ENCODE assay signal across 14 cellular contexts in genomic region chr3:152219225-152219624, GRCh38. TPM values are rescaled to one million over a fixed set of nuclear protein-coding genes. Genes with fewer than 3 reads are reported as not detected.
A peak's percentile ranks its signal among the peaks of the same experiment; 100 is the strongest.
DNase-seq lines count a peak whose midpoint lies in the region; ATAC-seq and TF ChIP-seq lines count a peak whose summit lies in the region.
"Had no signal": no experiment of that assay in that cellular context is flagged by ENCODE, and none has a peak within 500 bp of the region (broad histone marks: within the 10 kb centered on the region; RNA-seq: fewer than 3 reads in every experiment).

No MANE protein-coding gene starts in this region.

- H3K27me3 Mint-ChIP-seq in activated naive CD4-positive, alpha-beta T cell treated with anti-CD3 and anti-CD28 coated beads, Interleukin-2, amount 10 ng/mL, durations not matched to agents 7 days and 5 days = no peaks in the 10 kb centered on the region
- H3K27me3 Mint-ChIP-seq in activated T-helper 1 cell treated with anti-CD3 and anti-CD28 coated beads, Interleukin-12 subunit alpha, Interleukin-12 subunit beta, Interleukin-2, Interleukin-4 antibody, amounts not matched to agents 30 ng/mL and 10 ng/mL and 1 ng/mL, durations not matched to agents 14 hours and 24 hours and 36 hours (ENCODE audit: insufficient read depth) = no peaks in the 10 kb centered on the region

- H3K27ac ChIP-seq in muscle layer of colon (ENCODE audit: low read depth, low read length) = peak overlapping the region; percentile 29
- H3K27ac ChIP-seq in uterus = peak overlapping the region; percentile 30 to 31
- H3K27ac ChIP-seq: pancreas had no signal

- peaks cover 4% of the 10 kb centered on the region for H3K9me3 Mint-ChIP-seq in activated naive CD4-positive, alpha-beta T cell treated with anti-CD3 and anti-CD28 coated beads, Interleukin-2, amount 10 ng/mL, durations not matched to agents 7 days and 5 days
- no peaks in the 10 kb centered on the region for H3K9me3 Mint-ChIP-seq in activated T-helper 1 cell treated with anti-CD3 and anti-CD28 coated beads, Interleukin-12 subunit alpha, Interleukin-12 subunit beta, Interleukin-2, Interleukin-4 antibody, amounts not matched to agents 30 ng/mL and 10 ng/mL and 1 ng/mL, durations not matched to agents 14 hours and 24 hours and 36 hours

- CTCF ChIA-PET in activated naive CD4-positive, alpha-beta T cell treated with anti-CD3 and anti-CD28 coated beads, Interleukin-2, amount 10 ng/mL, durations not matched to agents 7 days and 5 days (lab: Charles Lee) = interaction anchor here (1.0 to 1.4 kb wide), 2 partner anchors 14 to 36 kb away, joined by 3 to 5 read pairs; no protein-coding TSS in a partner anchor

- H3K36me3 ChIP-seq in muscle layer of colon (ENCODE audit: insufficient read depth, low read length) (no peaks in the 10 kb centered on the region), uterus (no peaks in the 10 kb centered on the region)
- H3K36me3 ChIP-seq: pancreas, Peyer's patch had no signal

- H3K4me3 Mint-ChIP-seq in activated naive CD4-positive, alpha-beta T cell treated with anti-CD3 and anti-CD28 coated beads, Interleukin-2, amount 10 ng/mL, durations not matched to agents 7 days and 5 days = peak overlapping the region; percentile 79
- H3K4me3 Mint-ChIP-seq in activated T-helper 1 cell treated with anti-CD3 and anti-CD28 coated beads, Interleukin-12 subunit alpha, Interleukin-12 subunit beta, Interleukin-2, Interleukin-4 antibody, amounts not matched to agents 30 ng/mL and 10 ng/mL and 1 ng/mL, durations not matched to agents 14 hours and 24 hours and 36 hours = peak overlapping the region; percentile 78

- H3K27me3 ChIP-seq in muscle layer of colon (ENCODE audit: control insufficient read depth in 1 of 2, insufficient read depth in 2 of 2, low read length in 2 of 2) (no peaks in the 10 kb centered on the region), uterus (no peaks in the 10 kb centered on the region)
- H3K27me3 ChIP-seq: pancreas, Peyer's patch had no signal

- H3K9me3 ChIP-seq in muscle layer of colon (ENCODE audit: low read length) (no peaks in the 10 kb centered on the region), uterus (no peaks in the 10 kb centered on the region)
- H3K9me3 ChIP-seq: pancreas, Peyer's patch had no signal

- H3K4me3 ChIP-seq in muscle layer of colon (ENCODE audit: low read depth in 1 of 2, low read length in 2 of 2) (peak overlapping the region in 1 of 2 donors; percentile 12), uterus (no peak overlapping the region)
- H3K4me3 ChIP-seq: GM12878, pancreas, Peyer's patch had no signal

- peaks cover 8% of the 10 kb centered on the region for H3K36me3 Mint-ChIP-seq in activated naive CD4-positive, alpha-beta T cell treated with anti-CD3 and anti-CD28 coated beads, Interleukin-2, amount 10 ng/mL, durations not matched to agents 7 days and 5 days
- H3K36me3 Mint-ChIP-seq in activated T-helper 1 cell treated with anti-CD3 and anti-CD28 coated beads, Interleukin-12 subunit alpha, Interleukin-12 subunit beta, Interleukin-2, Interleukin-4 antibody, amounts not matched to agents 30 ng/mL and 10 ng/mL and 1 ng/mL, durations not matched to agents 14 hours and 24 hours and 36 hours (ENCODE audit: low read depth) = peaks cover 2% of the 10 kb centered on the region

- intact Hi-C loops in activated T-helper 1 cell treated with anti-CD3 and anti-CD28 coated beads, Interleukin-12 subunit alpha, Interleukin-12 subunit beta, Interleukin-2, Interleukin-4 antibody, amounts not matched to agents 30 ng/mL and 10 ng/mL and 1 ng/mL, durations not matched to agents 14 hours and 24 hours and 36 hours (cut with micrococcal nuclease) = no loop called here
- intact Hi-C loops in uterus (cut with DNase I; ENCODE audit: low total_unique reads) = no loop called here

- H3K4me1 Mint-ChIP-seq in activated naive CD4-positive, alpha-beta T cell treated with anti-CD3 and anti-CD28 coated beads, Interleukin-2, amount 10 ng/mL, durations not matched to agents 7 days and 5 days = peaks cover 75% of the 10 kb centered on the region
- H3K4me1 Mint-ChIP-seq in activated T-helper 1 cell treated with anti-CD3 and anti-CD28 coated beads, Interleukin-12 subunit alpha, Interleukin-12 subunit beta, Interleukin-2, Interleukin-4 antibody, amounts not matched to agents 30 ng/mL and 10 ng/mL and 1 ng/mL, durations not matched to agents 14 hours and 24 hours and 36 hours (ENCODE audit: low read depth) = peaks cover 79% of the 10 kb centered on the region

- no peak for DNase-seq in activated naive CD4-positive, alpha-beta T cell treated with anti-CD3 and anti-CD28 coated beads, Interleukin-2, amount 10 ng/mL, durations not matched to agents 7 days and 5 days
- DNase-seq in activated naive CD4-positive, alpha-beta T cell (lab: John Stamatoyannopoulos, UW) = no peak
- no peak for DNase-seq in activated T-helper 1 cell treated with anti-CD3 and anti-CD28 coated beads, Interleukin-12 subunit alpha, Interleukin-12 subunit beta, Interleukin-2, Interleukin-4 antibody, amounts not matched to agents 30 ng/mL and 10 ng/mL and 1 ng/mL, durations not matched to agents 14 hours and 24 hours and 36 hours (ENCODE audit: low spot score)
- DNase-seq in uterus (no peak), NCI-H526 (lab: John Stamatoyannopoulos, UW) (no peak), GF-D8 (lab: John Stamatoyannopoulos, UW) (no peak)
- DNase-seq: AML-193; NCI-H446; pancreas; Peyer's patch; stimulated activated CD4-positive, alpha-beta T cell treated with anti-CD3 and anti-CD28 coated beads, Interleukin-15, amount 100 ng/mL, for 24 hours had no signal

- no peak for TF ChIP-seq CTCF in uterus (IDR thresholded peaks at IDR 0.05)

- no peak overlapping the region for H3K9ac ChIP-seq in muscle layer of colon (ENCODE audit: low read length)

- H3K4me1 ChIP-seq in muscle layer of colon (ENCODE audit: insufficient read depth, low read length) (peaks cover 41% of the 10 kb centered on the region), uterus (no peaks in the 10 kb centered on the region)

- H3K27ac Mint-ChIP-seq in activated naive CD4-positive, alpha-beta T cell treated with anti-CD3 and anti-CD28 coated beads, Interleukin-2, amount 10 ng/mL, durations not matched to agents 7 days and 5 days = peak overlapping the region; percentile 94
- H3K27ac Mint-ChIP-seq in activated T-helper 1 cell treated with anti-CD3 and anti-CD28 coated beads, Interleukin-12 subunit alpha, Interleukin-12 subunit beta, Interleukin-2, Interleukin-4 antibody, amounts not matched to agents 30 ng/mL and 10 ng/mL and 1 ng/mL, durations not matched to agents 14 hours and 24 hours and 36 hours = peak overlapping the region; percentile 91

- no peak for ATAC-seq in HG02885 (IDR thresholded peaks at IDR 0.05; ENCODE audit: poor library complexity, unreplicated experiment)
- ATAC-seq: GM12878, pancreas had no signal

- no peak for TF ChIP-seq POLR2A in uterus (IDR thresholded peaks at IDR 0.05)

RNA-seq across cellular contexts. Expression of gene MBNL1, which starts 49.5 kb away (rescaled TPM):
- total RNA-seq in activated T-helper 1 cell treated with anti-CD3 and anti-CD28 coated beads, Interleukin-12 subunit alpha, Interleukin-12 subunit beta, Interleukin-2, Interleukin-4 antibody, amounts not matched to agents 30 ng/mL and 10 ng/mL and 1 ng/mL, durations not matched to agents 14 hours and 24 hours and 36 hours = 295 and 308 TPM in 2 replicates
- 100 to 1,000 TPM; 219 to 470 (median 243) TPM for total RNA-seq in uterus
